13 cellular contexts compared by ENCODE assay signal in genomic region chr1:43552813-43553212, GRCh38. TPM values are rescaled to one million over a fixed set of nuclear protein-coding genes. Genes with fewer than 3 reads are reported as not detected.
DNase-seq lines count a peak whose midpoint lies in the region; ATAC-seq and TF ChIP-seq lines count a peak whose summit lies in the region.
"Had no signal": no experiment of that assay in that cellular context is flagged by ENCODE, and none has a peak within 500 bp of the region (broad histone marks: within the 10 kb centered on the region; RNA-seq: fewer than 3 reads in every experiment).

No MANE protein-coding gene starts in this region.

- H4K12ac ChIP-seq in trophoblast cell (ENCODE audit: low read depth, low read length) = no peak overlapping the region

- no peak overlapping the region for H3K4me2 ChIP-seq in trophoblast cell (ENCODE audit: low read length)
- H3K4me2 ChIP-seq: neural progenitor cell had no signal

- peaks cover 17% of the 10 kb centered on the region for H3K79me2 ChIP-seq in trophoblast cell (ENCODE audit: control insufficient read depth, insufficient read depth, low read length, poor library complexity)

- H3K9me3 ChIP-seq in adrenal gland (replicated peaks in 1 of 3) (no peaks in the 10 kb centered on the region), trophoblast cell (ENCODE audit: insufficient read depth, low read depth, low read length) (peaks cover 3% of the 10 kb centered on the region)

- H2BK120ac ChIP-seq in trophoblast cell (ENCODE audit: insufficient read depth, low read length, poor library complexity) = no peak overlapping the region

- peak overlapping the region; percentile 7 for H3K4ac ChIP-seq in trophoblast cell (ENCODE audit: low read depth, low read length)

- DNase-seq in C1 segment of cervical spinal cord (lab: John Stamatoyannopoulos, UW) = peak in 13 of 14 donors; percentile 16 to 91 (median 78)
- peak in 5 of 7 donors; percentile 36 to 77 (median 62) for DNase-seq in adrenal gland
- DNase-seq in left cardiac atrium = peak; percentile 54
- peak in 1 of 2 donors; percentile 42 for DNase-seq in trophoblast cell
- no peak for DNase-seq in coronary artery (ENCODE audit: low spot score)
- DNase-seq in stimulated activated CD4-positive, alpha-beta T cell treated with anti-CD3 and anti-CD28 coated beads, Interleukin-15, amount 100 ng/mL, for 24 hours = no peak
- DNase-seq: activated CD4-positive, CD25-positive, alpha-beta regulatory T cell; activated naive CD4-positive, alpha-beta T cell; CD8-positive, alpha-beta memory T cell; MV-4-11 had no signal

- H3K27me3 ChIP-seq in adrenal gland (no peaks in the 10 kb centered on the region), trophoblast cell (ENCODE audit: insufficient read depth, low read length) (no peaks in the 10 kb centered on the region)
- H3K27me3 ChIP-seq: neural progenitor cell had no signal

- no peak overlapping the region for H4K8ac ChIP-seq in trophoblast cell (ENCODE audit: low read depth, low read length)

- H2BK12ac ChIP-seq in trophoblast cell (ENCODE audit: low read length) = peak overlapping the region; percentile 28

- TF ChIP-seq CTCF in adrenal gland (IDR thresholded peaks at IDR 0.05) (no peak), coronary artery (IDR thresholded peaks at IDR 0.05) (no peak)

- H3K79me1 ChIP-seq in trophoblast cell (ENCODE audit: low read length) = peaks cover 40% of the 10 kb centered on the region

- no peak overlapping the region for H3K9ac ChIP-seq in trophoblast cell (ENCODE audit: low read length)
- H3K9ac ChIP-seq: neural progenitor cell had no signal

- H3K4me1 ChIP-seq in adrenal gland (replicated peaks in 1 of 2) = no peaks in the 10 kb centered on the region
- peaks cover 48 to 57% of the 10 kb centered on the region in 2 experiments for H3K4me1 ChIP-seq in trophoblast cell (ENCODE audit: control insufficient read depth in 1 of 2, insufficient read depth in 2 of 2, low read length in 2 of 2)

- intact Hi-C loops in adrenal gland (cut with DNase I) = no loop called here
- intact Hi-C loops in left cardiac atrium (cut with DNase I) = no loop called here

- peak overlapping the region; percentile 65 for H2BK5ac ChIP-seq in trophoblast cell (ENCODE audit: low read depth, low read length, poor library complexity)

- peak overlapping the region; percentile 5 for H2AK5ac ChIP-seq in trophoblast cell (ENCODE audit: low read length)

- H4K91ac ChIP-seq in trophoblast cell (ENCODE audit: low read depth, low read length) = peak overlapping the region; percentile 22

- no peak overlapping the region for H3K23ac ChIP-seq in trophoblast cell (ENCODE audit: low read length)

- no peaks in the 10 kb centered on the region for H3K36me3 ChIP-seq in adrenal gland (replicated peaks in 1 of 2)
- peaks cover 35 to 36% of the 10 kb centered on the region in 2 experiments for H3K36me3 ChIP-seq in trophoblast cell (ENCODE audit: control insufficient read depth in 1 of 2, insufficient read depth in 2 of 2, low read length in 2 of 2)

- H2AFZ ChIP-seq in trophoblast cell (ENCODE audit: insufficient read depth, low read length, poor library complexity) = no peak overlapping the region
- H2AFZ ChIP-seq: neural progenitor cell had no signal

- peak overlapping the region; percentile 31 for H3K18ac ChIP-seq in trophoblast cell (ENCODE audit: low read length)

- peak overlapping the region; percentile 46 for H3K14ac ChIP-seq in trophoblast cell (ENCODE audit: low read length)

- no peak for TF ChIP-seq POLR2A in adrenal gland (IDR thresholded peaks at IDR 0.05)

- ATAC-seq in left cardiac atrium (peak; percentile 77 to 80), HG03457 (IDR thresholded peaks at IDR 0.05; ENCODE audit: unreplicated experiment) (no peak), GM18502 (IDR thresholded peaks at IDR 0.05; ENCODE audit: poor library complexity, unreplicated experiment) (no peak)

- H3K4me3 ChIP-seq in adrenal gland (no peak overlapping the region), trophoblast cell (ENCODE audit: low read depth, low read length) (no peak overlapping the region), coronary artery (no peak overlapping the region)
- H3K4me3 ChIP-seq: neural progenitor cell had no signal

- WGBS in adrenal gland, 4 donors = 56 to 76% (median 65%) methylated on average over 5 to 6 of the region's 6 CpGs
- no CpG with 5 or more reads among the region's 6 CpGs for WGBS in trophoblast cell (ENCODE audit: extremely low coverage, insufficient coverage, insufficient read length)

- H3K27ac ChIP-seq in adrenal gland (peak overlapping the region in 1 of 5 donors; percentile 33), trophoblast cell (ENCODE audit: low read depth, low read length) (peak overlapping the region; percentile 38), coronary artery (no peak overlapping the region)
- H3K27ac ChIP-seq: neural progenitor cell had no signal

RNA-seq across cellular contexts. Expression of gene PTPRF, which starts 22.1 kb away (rescaled TPM):
- total RNA-seq in adrenal gland = 10 to 100 TPM; 15.0 to 92.0 (median 43.0) TPM
- 10 to 100 TPM; 10.5 to 21.0 (median 19.9) TPM for polyA plus RNA-seq in adrenal gland
- total RNA-seq in left cardiac atrium = 10 to 100 TPM; 37.4 to 63.1 TPM
- 205 TPM in 2 replicates for polyA plus RNA-seq in trophoblast cell (2013)
- polyA plus RNA-seq: CD8-positive, alpha-beta memory T cell had no signal

Comparison
In these comparisons a context has a peak if more than half of its experiments do, and no peak if none do; other contexts are left out.
1. DNase-seq: peak in C1 segment of cervical spinal cord (13 of 14), adrenal gland (5 of 7) and left cardiac atrium (single experiment); none in coronary artery (single experiment) and stimulated activated CD4-positive, alpha-beta T cell treated with anti-CD3 and anti-CD28 coated beads, Interleukin-15, amount 100 ng/mL, for 24 hours (single experiment).
2. ATAC-seq: peak in left cardiac atrium (2 of 2); none in HG03457 (single experiment) and GM18502 (single experiment).